12 cellular contexts compared by ENCODE assay signal in the genomic region with DNA sequence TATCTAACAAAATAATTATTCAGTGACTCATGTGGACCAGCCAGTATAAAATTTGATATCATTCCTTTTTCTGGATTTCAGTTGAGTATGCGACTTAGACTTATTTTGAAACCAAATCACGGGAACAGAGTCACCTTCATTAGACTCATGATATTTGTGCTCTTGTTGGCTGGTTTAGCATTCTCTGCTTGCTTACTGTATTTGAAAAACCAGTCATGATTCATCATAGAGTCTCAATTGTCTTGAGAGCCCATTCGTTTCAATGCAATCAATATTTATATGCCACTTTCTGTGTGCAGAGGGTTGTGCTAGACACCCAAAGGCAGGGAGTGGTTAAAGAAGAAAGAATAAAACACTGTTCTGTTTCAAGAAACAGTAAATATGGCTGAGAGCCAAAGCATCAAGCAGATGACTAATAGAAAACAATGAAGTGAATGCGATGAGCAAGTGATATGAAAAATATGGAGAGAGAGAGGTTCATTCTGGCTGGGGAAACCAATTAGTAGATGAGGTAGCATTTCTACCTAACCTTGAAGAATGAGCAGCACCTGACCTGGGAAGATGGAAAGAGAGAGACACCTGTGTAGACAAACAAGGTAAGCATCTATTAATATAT.
A peak's percentile ranks its signal among the peaks of the same experiment; 100 is the strongest.
DNase-seq lines count a peak whose midpoint lies in the region; ATAC-seq, FAIRE-seq and TF ChIP-seq lines count a peak whose summit lies in the region.
"Had no signal": no experiment of that assay in that cellular context is flagged by ENCODE, and none has a peak within 500 bp of the region (broad histone marks: within the 10 kb centered on the region; RNA-seq: fewer than 3 reads in every experiment).

No MANE protein-coding gene starts in this region.

- no peak overlapping the region for H3K27ac Mint-ChIP-seq in activated naive CD4-positive, alpha-beta T cell treated with anti-CD3 and anti-CD28 coated beads, Interleukin-2, amount 10 ng/mL, durations not matched to agents 7 days and 5 days

- 1% methylated on average over 4 of the region's 4 CpGs for WGBS in K562 (ENCODE audit: insufficient coverage, low coverage, missing lambda C conversion rate)

- H3K36me3 ChIP-seq in K562 (ENCODE audit: control insufficient read depth, insufficient read depth, low read length) (no peaks in the 10 kb centered on the region), keratinocyte (ENCODE audit: control insufficient read depth in 2 of 2, extremely low read depth in 1 of 2, insufficient read depth in 2 of 2, low read length in 2 of 2) (no peaks in the 10 kb centered on the region)
- H3K36me3 ChIP-seq: adrenal gland had no signal

- no peak overlapping the region for H3K4me3 Mint-ChIP-seq in activated naive CD4-positive, alpha-beta T cell treated with anti-CD3 and anti-CD28 coated beads, Interleukin-2, amount 10 ng/mL, durations not matched to agents 7 days and 5 days

- no TSS peak for BruUV-seq in K562 (replicated peaks; lab: Mats Ljungman, UMichigan)

- H4K20me1 ChIP-seq in K562 (replicated peaks; ENCODE audit: control insufficient read depth, insufficient read depth, low read length) (no peaks in the 10 kb centered on the region), keratinocyte (ENCODE audit: control insufficient read depth, extremely low read depth, insufficient read depth, low read length) (no peaks in the 10 kb centered on the region)

- dilution Hi-C loops in keratinocyte (cut with MboI; ENCODE audit: extremely low pct_ligation_motif_present, low sequenced_read_pairs): no loop called here

- in situ Hi-C loops in ACHN (cut with HindIII; ENCODE audit: low pct_ligation_motif_present, low pct_unique_long_range_greater_than_20kb, low sequenced_read_pairs): loop anchor here (25.0 kb wide), 1 partner anchor 240 kb away; no protein-coding TSS in a partner anchor
- in situ Hi-C loops in K562 (cut with MboI): no loop called here

- ATAC-seq in K562: no peak

- H3K27me3 ChIP-seq in K562 (ENCODE audit: control insufficient read depth in 2 of 2, insufficient read depth in 2 of 2, low read length in 2 of 2): peaks cover 0 to 5% of the 10 kb centered on the region in 2 experiments; a peak in 1 of 5 replicates
- no peaks in the 10 kb centered on the region for H3K27me3 ChIP-seq in keratinocyte (ENCODE audit: control insufficient read depth, extremely low read depth, insufficient read depth, low read length)
- H3K27me3 ChIP-seq: adrenal gland had no signal

- H3K4me3 ChIP-seq in K562 (no peak overlapping the region), keratinocyte (ENCODE audit: control insufficient read depth in 2 of 3, extremely low read depth in 1 of 3, insufficient read depth in 2 of 3, low read depth in 1 of 3, low read length in 3 of 3) (no peak overlapping the region)
- H3K4me3 ChIP-seq: adrenal gland had no signal

- no peak for TF ChIP-seq POLR2A in K562 (conservative IDR thresholded peaks at IDR 0.05)
- TF ChIP-seq POLR2A in GM12892 (IDR thresholded peaks at IDR 0.05; ENCODE audit: low read depth, low read length): no peak

- POLR2A ChIA-PET in K562 (lab: Yijun Ruan, JAX): no interaction called here

- FAIRE-seq in K562 (lab: Jason Lieb, UNC) (no peak), keratinocyte (lab: Jason Lieb, UNC) (peak; percentile 76), GM12892 (lab: Jason Lieb, UNC) (no peak)

- H2AFZ ChIP-seq in K562 (ENCODE audit: low read depth, low read length) (no peak overlapping the region), keratinocyte (ENCODE audit: control insufficient read depth, low read length) (no peak overlapping the region)

- H3K27me3 Mint-ChIP-seq in activated naive CD4-positive, alpha-beta T cell treated with anti-CD3 and anti-CD28 coated beads, Interleukin-2, amount 10 ng/mL, durations not matched to agents 7 days and 5 days: peaks cover 18% of the 10 kb centered on the region

- TF ChIP-seq EP300 in Ishikawa (IDR thresholded peaks at IDR 0.05; ENCODE audit: borderline replicate concordance): no peak
- no peak for TF ChIP-seq EP300 in K562 (IDR thresholded peaks at IDR 0.05; ENCODE audit: low read length)

- H3K9ac ChIP-seq in K562 (ENCODE audit: insufficient read depth in 1 of 2, low read depth in 2 of 2, low read length in 2 of 2) (no peak overlapping the region), keratinocyte (ENCODE audit: control insufficient read depth, extremely low read depth, insufficient read depth, low read length) (peak overlapping the region; percentile 5)

- no peaks in the 10 kb centered on the region for H3K36me3 Mint-ChIP-seq in activated naive CD4-positive, alpha-beta T cell treated with anti-CD3 and anti-CD28 coated beads, Interleukin-2, amount 10 ng/mL, durations not matched to agents 7 days and 5 days

- H3K4me1 Mint-ChIP-seq in activated naive CD4-positive, alpha-beta T cell treated with anti-CD3 and anti-CD28 coated beads, Interleukin-2, amount 10 ng/mL, durations not matched to agents 7 days and 5 days: peaks cover 2% of the 10 kb centered on the region

- DNase-seq in ACHN: peak; percentile 38
- DNase-seq in K562 (ENCODE audit: extremely low read depth in 1 of 4, low spot score in 3 of 4): no peak
- peak; percentile 85 for DNase-seq in keratinocyte (ENCODE audit: low read depth, low spot score)
- no peak for DNase-seq in activated naive CD4-positive, alpha-beta T cell treated with anti-CD3 and anti-CD28 coated beads, Interleukin-2, amount 10 ng/mL, durations not matched to agents 7 days and 5 days
- no peak for DNase-seq in stimulated activated CD4-positive, alpha-beta T cell treated with anti-CD3 and anti-CD28 coated beads, Interleukin-4, amount 100 ng/mL, for 4 hours
- DNase-seq in NCI-H2107 treated with DMSO at 0.1 percent for 48 hours (lab: John Stamatoyannopoulos, UW; ENCODE audit: unreplicated experiment): no peak
- no peak for DNase-seq in GM12892 (ENCODE audit: insufficient read length)
- DNase-seq: adrenal gland; C1 segment of cervical spinal cord; left cardiac atrium; stimulated activated CD4-positive, alpha-beta T cell treated with anti-CD3 and anti-CD28 coated beads, Interleukin-1b, Interleukin-23, amount 100 ng/mL, for 48 hours had no signal

- TF ChIP-seq CTCF in K562 (IDR thresholded peaks at IDR 0.05 in 2 of 3, conservative IDR thresholded peaks at IDR 0.05 in 1 of 3; ENCODE audit: insufficient read depth in 2 of 3, low read depth in 1 of 3, low read length in 3 of 3): no peak
- no peak for TF ChIP-seq CTCF in keratinocyte (optimal IDR thresholded peaks at IDR 0.05 in 1 of 3, IDR thresholded peaks at IDR 0.05 in 1 of 3, conservative IDR thresholded peaks at IDR 0.05 in 1 of 3; ENCODE audit: extremely low read depth in 1 of 3, insufficient read depth in 2 of 3, low read length in 3 of 3)

- CTCF ChIA-PET in K562 (lab: Yijun Ruan, JAX; ENCODE audit: low intra/inter-chr PET ratio): no interaction called here
- CTCF ChIA-PET in activated naive CD4-positive, alpha-beta T cell treated with anti-CD3 and anti-CD28 coated beads, Interleukin-2, amount 10 ng/mL, durations not matched to agents 7 days and 5 days (lab: Charles Lee): no interaction called here

- no peaks in the 10 kb centered on the region; a peak in 2 of 5 replicates for H3K4me1 ChIP-seq in K562 (replicated peaks in 1 of 2; ENCODE audit: control insufficient read depth in 2 of 2, insufficient read depth in 2 of 2, low read length in 2 of 2)
- peaks cover 59% of the 10 kb centered on the region for H3K4me1 ChIP-seq in keratinocyte (ENCODE audit: control insufficient read depth, extremely low read depth, insufficient read depth, low read length)

- H3K79me2 ChIP-seq in K562 (ENCODE audit: control insufficient read depth, insufficient read depth, low read length): no peaks in the 10 kb centered on the region
- no peaks in the 10 kb centered on the region for H3K79me2 ChIP-seq in keratinocyte (ENCODE audit: control insufficient read depth, insufficient read depth, low read length)

- no peak overlapping the region for H3K4me2 ChIP-seq in K562 (ENCODE audit: insufficient read depth, low read length)
- peak overlapping the region; percentile 54 for H3K4me2 ChIP-seq in keratinocyte (ENCODE audit: control insufficient read depth, extremely low read depth, insufficient read depth, low read depth, low read length)

- H3K9me3 Mint-ChIP-seq in activated naive CD4-positive, alpha-beta T cell treated with anti-CD3 and anti-CD28 coated beads, Interleukin-2, amount 10 ng/mL, durations not matched to agents 7 days and 5 days: no peaks in the 10 kb centered on the region

- H3K27ac ChIP-seq in K562 (ENCODE audit: extremely low read depth, low read depth, low read length) (no peak overlapping the region), keratinocyte (ENCODE audit: control insufficient read depth, insufficient read depth, low read length) (peak overlapping the region; percentile 55)

- intact Hi-C loops in K562 (cut with micrococcal nuclease): no loop called here

- TF ChIP-seq RAD21 in Ishikawa (IDR thresholded peaks at IDR 0.05; ENCODE audit: low read depth): no peak
- TF ChIP-seq RAD21 in K562 (CRISPR knock-in tag; conservative IDR thresholded peaks at IDR 0.05 in 1 of 2, IDR thresholded peaks at IDR 0.05 in 1 of 2): no peak

- no peaks in the 10 kb centered on the region for H3K9me3 ChIP-seq in K562 (replicated peaks; ENCODE audit: control insufficient read depth, insufficient read depth, low read depth, low read length)
- no peaks in the 10 kb centered on the region for H3K9me3 ChIP-seq in keratinocyte (ENCODE audit: control insufficient read depth, low read depth, low read length)
- H3K9me3 ChIP-seq: adrenal gland had no signal

- H3K9me1 ChIP-seq in K562 (ENCODE audit: control insufficient read depth, insufficient read depth, low read length) (no peaks in the 10 kb centered on the region), keratinocyte (ENCODE audit: control insufficient read depth, extremely low read depth, insufficient read depth, low read length) (no peaks in the 10 kb centered on the region)

TF ChIP-seq in Ishikawa, 13 proteins besides CTCF, POLR2A, EP300 and RAD21:
- TF ChIP-seq NFIC (IDR thresholded peaks at IDR 0.05) (peak; percentile 79), MAX (IDR thresholded peaks at IDR 0.05) (no peak)

TF ChIP-seq in K562, 482 proteins besides CTCF, POLR2A, EP300 and RAD21:
- TF ChIP-seq MAFK (IDR thresholded peaks at IDR 0.05; ENCODE audit: low read length) (no peak), NFIC (IDR thresholded peaks at IDR 0.05) (peak; percentile 23; the same call in 1 of the 2 replicates)

Comparison
In these comparisons a context has a peak if more than half of its experiments do, and no peak if none do; other contexts are left out.
1. DNase-seq: peak in ACHN (single experiment) and keratinocyte (single experiment); none in K562 (0 of 4), activated naive CD4-positive, alpha-beta T cell treated with anti-CD3 and anti-CD28 coated beads, Interleukin-2, amount 10 ng/mL, durations not matched to agents 7 days and 5 days (single experiment), stimulated activated CD4-positive, alpha-beta T cell treated with anti-CD3 and anti-CD28 coated beads, Interleukin-4, amount 100 ng/mL, for 4 hours (0 of 2), NCI-H2107 treated with DMSO at 0.1 percent for 48 hours (single experiment) and GM12892 (single experiment).